ENCODE assay signal across 1 cellular context in the genomic region with DNA sequence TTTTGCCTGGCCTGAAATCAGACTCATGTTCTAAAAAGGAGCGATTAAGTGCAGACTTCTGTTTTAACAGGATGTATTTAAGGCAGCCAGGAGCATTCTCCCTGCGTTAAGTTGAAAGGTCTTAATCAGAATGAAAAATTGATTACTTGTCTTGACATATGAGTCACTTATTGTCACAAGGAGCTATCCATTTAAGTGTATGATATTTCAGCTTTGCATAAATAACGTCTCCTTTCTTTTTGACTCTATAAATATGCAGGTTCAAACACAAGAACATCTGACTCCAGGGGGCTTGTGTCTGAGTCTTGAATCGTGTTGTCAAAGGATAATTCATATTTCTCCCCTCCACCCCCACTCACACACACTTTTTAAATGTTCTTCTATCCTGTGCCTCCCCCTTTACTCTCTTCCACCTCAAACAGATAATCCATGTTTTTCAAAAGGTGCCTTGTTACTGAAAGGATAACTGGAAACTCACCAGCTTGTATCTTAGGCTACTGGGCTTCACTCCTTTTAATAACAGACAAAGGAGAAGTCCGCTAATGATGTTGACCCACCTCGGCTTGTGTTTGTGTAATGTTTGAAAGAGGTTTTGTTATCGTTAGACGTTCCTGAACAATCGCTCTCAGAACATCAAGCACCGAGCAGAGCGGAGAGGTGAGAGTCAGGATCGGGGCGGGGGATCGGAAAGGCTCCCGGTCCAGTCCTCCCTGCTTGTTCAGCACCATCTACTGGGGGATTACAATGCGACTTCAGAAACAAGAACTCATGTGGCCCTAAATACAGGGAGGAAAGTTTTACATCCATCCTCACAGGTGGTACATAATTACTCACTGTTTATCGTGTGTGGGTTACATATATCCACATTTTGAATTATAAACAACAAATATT.
TF ChIP-seq lines count a peak whose summit lies in the region.

No MANE protein-coding gene starts in this region.

TF ChIP-seq in GM23338, 12 proteins besides CTCF, POLR2A, EP300 and RAD21:
- TF ChIP-seq, protein P1, sequence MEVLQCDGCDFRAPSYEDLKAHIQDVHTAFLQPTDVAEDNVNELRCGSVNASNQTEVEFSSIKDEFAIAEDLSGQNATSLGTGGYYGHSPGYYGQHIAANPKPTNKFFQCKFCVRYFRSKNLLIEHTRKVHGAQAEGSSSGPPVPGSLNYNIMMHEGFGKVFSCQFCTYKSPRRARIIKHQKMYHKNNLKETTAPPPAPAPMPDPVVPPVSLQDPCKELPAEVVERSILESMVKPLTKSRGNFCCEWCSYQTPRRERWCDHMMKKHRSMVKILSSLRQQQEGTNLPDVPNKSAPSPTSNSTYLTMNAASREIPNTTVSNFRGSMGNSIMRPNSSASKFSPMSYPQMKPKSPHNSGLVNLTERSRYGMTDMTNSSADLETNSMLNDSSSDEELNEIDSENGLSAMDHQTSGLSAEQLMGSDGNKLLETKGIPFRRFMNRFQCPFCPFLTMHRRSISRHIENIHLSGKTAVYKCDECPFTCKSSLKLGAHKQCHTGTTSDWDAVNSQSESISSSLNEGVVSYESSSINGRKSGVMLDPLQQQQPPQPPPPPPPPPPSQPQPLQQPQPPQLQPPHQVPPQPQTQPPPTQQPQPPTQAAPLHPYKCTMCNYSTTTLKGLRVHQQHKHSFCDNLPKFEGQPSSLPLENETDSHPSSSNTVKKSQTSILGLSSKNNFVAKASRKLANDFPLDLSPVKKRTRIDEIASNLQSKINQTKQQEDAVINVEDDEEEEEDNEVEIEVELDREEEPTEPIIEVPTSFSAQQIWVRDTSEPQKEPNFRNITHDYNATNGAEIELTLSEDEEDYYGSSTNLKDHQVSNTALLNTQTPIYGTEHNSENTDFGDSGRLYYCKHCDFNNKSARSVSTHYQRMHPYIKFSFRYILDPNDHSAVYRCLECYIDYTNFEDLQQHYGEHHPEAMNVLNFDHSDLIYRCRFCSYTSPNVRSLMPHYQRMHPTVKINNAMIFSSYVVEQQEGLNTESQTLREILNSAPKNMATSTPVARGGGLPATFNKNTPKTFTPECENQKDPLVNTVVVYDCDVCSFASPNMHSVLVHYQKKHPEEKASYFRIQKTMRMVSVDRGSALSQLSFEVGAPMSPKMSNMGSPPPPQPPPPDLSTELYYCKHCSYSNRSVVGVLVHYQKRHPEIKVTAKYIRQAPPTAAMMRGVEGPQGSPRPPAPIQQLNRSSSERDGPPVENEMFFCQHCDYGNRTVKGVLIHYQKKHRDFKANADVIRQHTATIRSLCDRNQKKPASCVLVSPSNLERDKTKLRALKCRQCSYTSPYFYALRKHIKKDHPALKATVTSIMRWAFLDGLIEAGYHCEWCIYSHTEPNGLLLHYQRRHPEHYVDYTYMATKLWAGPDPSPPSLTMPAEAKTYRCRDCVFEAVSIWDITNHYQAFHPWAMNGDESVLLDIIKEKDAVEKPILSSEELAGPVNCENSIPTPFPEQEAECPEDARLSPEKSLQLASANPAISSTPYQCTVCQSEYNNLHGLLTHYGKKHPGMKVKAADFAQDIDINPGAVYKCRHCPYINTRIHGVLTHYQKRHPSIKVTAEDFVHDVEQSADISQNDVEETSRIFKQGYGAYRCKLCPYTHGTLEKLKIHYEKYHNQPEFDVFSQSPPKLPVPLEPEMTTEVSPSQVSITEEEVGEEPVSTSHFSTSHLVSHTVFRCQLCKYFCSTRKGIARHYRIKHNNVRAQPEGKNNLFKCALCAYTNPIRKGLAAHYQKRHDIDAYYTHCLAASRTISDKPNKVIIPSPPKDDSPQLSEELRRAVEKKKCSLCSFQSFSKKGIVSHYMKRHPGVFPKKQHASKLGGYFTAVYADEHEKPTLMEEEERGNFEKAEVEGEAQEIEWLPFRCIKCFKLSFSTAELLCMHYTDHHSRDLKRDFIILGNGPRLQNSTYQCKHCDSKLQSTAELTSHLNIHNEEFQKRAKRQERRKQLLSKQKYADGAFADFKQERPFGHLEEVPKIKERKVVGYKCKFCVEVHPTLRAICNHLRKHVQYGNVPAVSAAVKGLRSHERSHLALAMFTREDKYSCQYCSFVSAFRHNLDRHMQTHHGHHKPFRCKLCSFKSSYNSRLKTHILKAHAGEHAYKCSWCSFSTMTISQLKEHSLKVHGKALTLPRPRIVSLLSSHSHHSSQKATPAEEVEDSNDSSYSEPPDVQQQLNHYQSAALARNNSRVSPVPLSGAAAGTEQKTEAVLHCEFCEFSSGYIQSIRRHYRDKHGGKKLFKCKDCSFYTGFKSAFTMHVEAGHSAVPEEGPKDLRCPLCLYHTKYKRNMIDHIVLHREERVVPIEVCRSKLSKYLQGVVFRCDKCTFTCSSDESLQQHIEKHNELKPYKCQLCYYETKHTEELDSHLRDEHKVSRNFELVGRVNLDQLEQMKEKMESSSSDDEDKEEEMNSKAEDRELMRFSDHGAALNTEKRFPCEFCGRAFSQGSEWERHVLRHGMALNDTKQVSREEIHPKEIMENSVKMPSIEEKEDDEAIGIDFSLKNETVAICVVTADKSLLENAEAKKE (CRISPR knock-in tag; IDR thresholded peaks at IDR 0.05) = no peak
- TF ChIP-seq ZNF114 (CRISPR knock-in tag; IDR thresholded peaks at IDR 0.05) (no peak), STAT1 (IDR thresholded peaks at IDR 0.05; ENCODE audit: unreplicated experiment) (no peak), JUNB (IDR thresholded peaks at IDR 0.05; ENCODE audit: unreplicated experiment) (no peak), EZH2phosphoT487 (IDR thresholded peaks at IDR 0.05; ENCODE audit: unreplicated experiment) (no peak)
